Comparison of ENCODE assay signal across 19 cellular contexts in genomic region chr2:127614731-127615130, GRCh38. TPM values are rescaled to one million over a fixed set of nuclear protein-coding genes. Genes with fewer than 3 reads are reported as not detected.
DNase-seq lines count a peak whose midpoint lies in the region; ATAC-seq and TF ChIP-seq lines count a peak whose summit lies in the region.
"Had no signal": no experiment of that assay in that cellular context is flagged by ENCODE, and none has a peak within 500 bp of the region (broad histone marks: within the 10 kb centered on the region; RNA-seq: fewer than 3 reads in every experiment).

No MANE protein-coding gene starts in this region.

- POLR2A ChIA-PET in MCF 10A (lab: Yijun Ruan, JAX), result no interaction called here

- BruUV-seq in mammary epithelial cell (replicated peaks; lab: Mats Ljungman, UMichigan) (no TSS peak), MCF 10A (replicated peaks; lab: Mats Ljungman, UMichigan) (no TSS peak)

- H2AFZ ChIP-seq in mammary epithelial cell (ENCODE audit: low read depth, low read length), result no peak overlapping the region

- H3K27ac Mint-ChIP-seq in MCF 10A (ENCODE audit: low read depth, unreplicated experiment), result no peak overlapping the region
- H3K27ac Mint-ChIP-seq: dendritic cell treated with granulocyte-macrophage colony-stimulating factor and Interleukin-4, amounts not matched to agents 40 ng/mL and 50 ng/mL, for 4 days had no signal

- 5% methylated on average over 3 of the region's 3 CpGs for WGBS in mammary epithelial cell (ENCODE audit: low coverage, missing lambda C conversion rate)
- WGBS in thymus, result 92% methylated on average over 3 of the region's 3 CpGs

- in situ Hi-C loops in mammary epithelial cell (cut with MboI; ENCODE audit: low sequenced_read_pairs in 2 of 2), result no loop called here

- peaks cover 2% of the 10 kb centered on the region for H3K4me1 ChIP-seq in mammary epithelial cell (ENCODE audit: insufficient read depth, low read length)
- peaks cover 6% of the 10 kb centered on the region for H3K4me1 ChIP-seq in RWPE2 (ENCODE audit: insufficient read depth, poor library complexity, severe bottlenecking)
- H3K4me1 ChIP-seq in thymus (ENCODE audit: control insufficient read depth, insufficient read depth, low read length), result peaks cover 35% of the 10 kb centered on the region
- H3K4me1 ChIP-seq: esophagus muscularis mucosa had no signal

- H3K4me1 Mint-ChIP-seq in MCF 10A (ENCODE audit: insufficient read depth, unreplicated experiment), result peaks cover 17% of the 10 kb centered on the region

- dilution Hi-C loops in mammary epithelial cell (cut with HindIII; ENCODE audit: low sequenced_read_pairs), result loop anchor here (5.0 kb wide), 1 partner anchor 52 kb away; no protein-coding TSS in a partner anchor

- peaks cover 8% of the 10 kb centered on the region for H3K9me3 Mint-ChIP-seq in MCF 10A (ENCODE audit: unreplicated experiment)

- H3K36me3 Mint-ChIP-seq in MCF 10A (ENCODE audit: insufficient read depth, unreplicated experiment), result no peaks in the 10 kb centered on the region

- H3K4me3 ChIP-seq in mammary epithelial cell (replicated peaks in 1 of 3; ENCODE audit: insufficient read depth in 1 of 3, low read depth in 2 of 3, low read length in 3 of 3) (no peak overlapping the region), RWPE2 (ENCODE audit: severe bottlenecking) (no peak overlapping the region), thymus (ENCODE audit: low read length) (no peak overlapping the region)
- H3K4me3 ChIP-seq: esophagus muscularis mucosa, ovary had no signal

- intact Hi-C loops in mammary epithelial cell (cut with micrococcal nuclease), result no loop called here
- intact Hi-C loops in MCF 10A (cut with micrococcal nuclease), result no loop called here

- no peaks in the 10 kb centered on the region for H3K27me3 Mint-ChIP-seq in MCF 10A (ENCODE audit: insufficient read depth, unreplicated experiment)

- no peak overlapping the region for H3K4me2 ChIP-seq in mammary epithelial cell (ENCODE audit: insufficient read depth, low read depth, low read length)

- H3K36me3 ChIP-seq in mammary epithelial cell (ENCODE audit: insufficient read depth, low read length), result no peaks in the 10 kb centered on the region
- no peaks in the 10 kb centered on the region for H3K36me3 ChIP-seq in RWPE2 (ENCODE audit: low read depth)
- no peaks in the 10 kb centered on the region for H3K36me3 ChIP-seq in thymus (ENCODE audit: control insufficient read depth, insufficient read depth)
- H3K36me3 ChIP-seq: esophagus muscularis mucosa, ovary had no signal

- H3K27me3 ChIP-seq in mammary epithelial cell (ENCODE audit: insufficient read depth, low read length) (no peaks in the 10 kb centered on the region), RWPE2 (ENCODE audit: insufficient read depth, poor library complexity, severe bottlenecking) (no peaks in the 10 kb centered on the region), thymus (ENCODE audit: control insufficient read depth, insufficient read depth) (no peaks in the 10 kb centered on the region)
- H3K27me3 ChIP-seq: ovary had no signal

- no peaks in the 10 kb centered on the region for H4K20me1 ChIP-seq in mammary epithelial cell (ENCODE audit: insufficient read depth, low read length)

- CTCF ChIA-PET in mammary epithelial cell (lab: Charles Lee; ENCODE audit: low non-redundant PET) (no interaction called here), MCF 10A (lab: Yijun Ruan, JAX) (no interaction called here)

- no peaks in the 10 kb centered on the region for H3K79me2 ChIP-seq in mammary epithelial cell (ENCODE audit: insufficient read depth, low read length)

- ATAC-seq in RWPE2 (ENCODE audit: low read depth) (peak; percentile 35; the same call in 2 of the 3 replicates), HG02759 (IDR thresholded peaks at IDR 0.05; ENCODE audit: unreplicated experiment) (no peak)

- H3K27ac ChIP-seq in mammary epithelial cell (ENCODE audit: insufficient read depth, low read depth, low read length) (no peak overlapping the region), RWPE2 (ENCODE audit: poor library complexity, severe bottlenecking) (peak overlapping the region; percentile 12), thymus (ENCODE audit: low read depth) (peak overlapping the region; percentile 36)
- H3K27ac ChIP-seq: esophagus muscularis mucosa, HL-60, ovary had no signal

- no peak for TF ChIP-seq CTCF in mammary epithelial cell (conservative IDR thresholded peaks at IDR 0.05 in 1 of 2, IDR thresholded peaks at IDR 0.05 in 1 of 2; ENCODE audit: extremely low read depth in 1 of 2, insufficient read depth in 1 of 2, low read depth in 1 of 2, low read length in 2 of 2)
- TF ChIP-seq CTCF in MCF 10A (IDR thresholded peaks at IDR 0.05; ENCODE audit: unreplicated experiment), result no peak
- TF ChIP-seq CTCF in RWPE2 (IDR thresholded peaks at IDR 0.05; ENCODE audit: poor library complexity, severe bottlenecking), result no peak

- no peak overlapping the region for H3K9ac ChIP-seq in mammary epithelial cell (ENCODE audit: insufficient read depth, low read length)

- H3K9me3 ChIP-seq in mammary epithelial cell (replicated peaks; ENCODE audit: insufficient read depth, low read length) (peaks cover 4% of the 10 kb centered on the region), RWPE2 (ENCODE audit: severe bottlenecking) (peaks cover 8% of the 10 kb centered on the region), thymus (ENCODE audit: control insufficient read depth) (peaks cover 2% of the 10 kb centered on the region)

- no peak overlapping the region for H3K4me3 Mint-ChIP-seq in MCF 10A (ENCODE audit: unreplicated experiment)
- H3K4me3 Mint-ChIP-seq: dendritic cell treated with granulocyte-macrophage colony-stimulating factor and Interleukin-4, amounts not matched to agents 40 ng/mL and 50 ng/mL, for 4 days had no signal

- DNase-seq in mammary epithelial cell, result peak; percentile 12
- no peak for DNase-seq in MCF 10A (ENCODE audit: unreplicated experiment)
- DNase-seq in RWPE2 (ENCODE audit: low spot score), result no peak
- peak; percentile 82 for DNase-seq in foreskin melanocyte
- DNase-seq in NCI-H1436 (lab: John Stamatoyannopoulos, UW), result no peak
- no peak for DNase-seq in DMS114 treated with DMSO at 0.1 percent for 48 hours (lab: John Stamatoyannopoulos, UW; ENCODE audit: unreplicated experiment)
- DNase-seq: activated CD8-positive, alpha-beta memory T cell treated with anti-CD3 and anti-CD28 coated beads for 24 hours; activated gamma-delta T cell treated with Interleukin-2 at 50 U/mL for 16 hours; hypothalamus; Karpas-422; NCI-H1694 treated with DMSO at 0.1 percent for 48 hours; NCI-H526; ovary; stimulated activated naive CD4-positive, alpha-beta T cell had no signal

RNA-seq across cellular contexts. Expression of gene GPR17, which starts 31.2 kb away (rescaled TPM):
- total RNA-seq in mammary epithelial cell (not detected), MCF 10A (2022) (not detected in 2 replicates)
- polyA plus RNA-seq in mammary epithelial cell (not detected), thymus (0.07 TPM)
- not detected for polyA minus RNA-seq in mammary epithelial cell
- total RNA-seq: ovary had no signal

Comparison
In these comparisons a context has a peak if more than half of its experiments do, and no peak if none do; other contexts are left out.
1. DNase-seq: peak in mammary epithelial cell (single experiment) and foreskin melanocyte (single experiment); none in MCF 10A (single experiment), RWPE2 (single experiment), NCI-H1436 (single experiment) and DMS114 treated with DMSO at 0.1 percent for 48 hours (single experiment).